Comparison of ENCODE assay signal across 29 cellular contexts in the genomic region with DNA sequence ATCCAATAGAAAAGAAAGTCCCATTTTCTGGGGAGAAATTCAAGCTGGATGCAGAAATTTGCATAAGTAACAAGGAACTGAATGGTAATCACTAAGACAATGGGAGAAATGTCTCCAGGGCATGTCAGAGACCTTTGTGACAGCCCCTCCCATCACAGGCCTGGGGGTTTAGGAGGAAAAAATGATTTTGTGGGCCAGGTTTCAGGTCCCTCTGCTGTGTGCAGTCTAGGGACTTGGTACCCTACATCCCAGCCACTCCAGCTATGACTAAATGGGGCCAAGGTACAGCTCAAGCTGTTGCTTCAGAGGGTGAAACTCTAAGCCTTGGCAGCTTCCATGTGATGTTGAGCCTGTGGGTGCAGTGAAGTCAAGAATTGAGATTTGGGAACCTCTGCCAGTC.
"Had no signal": no experiment of that assay in that cellular context is flagged by ENCODE, and none has a peak within 500 bp of the region (broad histone marks: within the 10 kb centered on the region; RNA-seq: fewer than 3 reads in every experiment).

No MANE protein-coding gene starts in this region.

- H3K27ac ChIP-seq: colonic mucosa, coronary artery, dorsolateral prefrontal cortex, epithelial cell of prostate, esophagus muscularis mucosa, esophagus squamous epithelium, foreskin keratinocyte, gastrocnemius medialis, gastroesophageal sphincter, heart left ventricle, heart right ventricle, hepatocyte had no signal

- H3K4me3 ChIP-seq: colonic mucosa, coronary artery, dorsolateral prefrontal cortex, esophagus muscularis mucosa, esophagus squamous epithelium, gastrocnemius medialis, gastroesophageal sphincter, heart left ventricle, heart right ventricle, hepatocyte had no signal

- H3K79me2 ChIP-seq: hepatocyte had no signal

- H3K36me3 ChIP-seq: colonic mucosa, esophagus muscularis mucosa, esophagus squamous epithelium, gastrocnemius medialis, gastroesophageal sphincter, heart left ventricle, heart right ventricle had no signal

- H3K27me3 Mint-ChIP-seq: dendritic cell treated with granulocyte-macrophage colony-stimulating factor and Interleukin-4, amounts not matched to agents 40 ng/mL and 50 ng/mL, for 4 days; effector memory CD8-positive, alpha-beta T cell had no signal

- ATAC-seq: effector memory CD8-positive, alpha-beta T cell; esophagus mucosa; foreskin keratinocyte; gastrocnemius medialis; gastroesophageal sphincter; heart left ventricle; heart right ventricle had no signal

- H3K4me3 Mint-ChIP-seq: dendritic cell treated with granulocyte-macrophage colony-stimulating factor and Interleukin-4, amounts not matched to agents 40 ng/mL and 50 ng/mL, for 4 days; effector memory CD8-positive, alpha-beta T cell had no signal

- H3K27me3 ChIP-seq: colonic mucosa, esophagus muscularis mucosa, esophagus squamous epithelium, foreskin keratinocyte, gastrocnemius medialis, gastroesophageal sphincter, heart left ventricle, heart right ventricle, hepatocyte had no signal

- H3K27ac Mint-ChIP-seq: dendritic cell treated with granulocyte-macrophage colony-stimulating factor and Interleukin-4, amounts not matched to agents 40 ng/mL and 50 ng/mL, for 4 days; effector memory CD8-positive, alpha-beta T cell had no signal

- H3K4me1 ChIP-seq: colonic mucosa, esophagus muscularis mucosa, esophagus squamous epithelium, foreskin keratinocyte, gastrocnemius medialis, gastroesophageal sphincter, heart left ventricle, heart right ventricle had no signal

- H2AFZ ChIP-seq: hepatocyte had no signal

- H3K9me3 ChIP-seq: colonic mucosa, esophagus muscularis mucosa, gastrocnemius medialis had no signal

- FAIRE-seq: endometrium, endothelial cell of umbilical vein, frontal cortex had no signal

- DNase-seq: colonic mucosa; cortex of kidney; dermis blood vessel endothelial cell; dorsolateral prefrontal cortex; effector CD4-positive, alpha-beta T cell; effector CD8-positive, alpha-beta T cell; effector memory CD4-positive, alpha-beta T cell; effector memory CD8-positive, alpha-beta T cell; erythroblast; esophagus squamous epithelium; foreskin fibroblast; foreskin keratinocyte; foreskin melanocyte; gastrocnemius medialis; glutamatergic neuron; head of caudate nucleus; heart left ventricle; heart right ventricle; hippocampal formation had no signal

- H3K4me2 ChIP-seq: hepatocyte had no signal
